Comparison of ENCODE assay signal across 8 cellular contexts in the genomic region with DNA sequence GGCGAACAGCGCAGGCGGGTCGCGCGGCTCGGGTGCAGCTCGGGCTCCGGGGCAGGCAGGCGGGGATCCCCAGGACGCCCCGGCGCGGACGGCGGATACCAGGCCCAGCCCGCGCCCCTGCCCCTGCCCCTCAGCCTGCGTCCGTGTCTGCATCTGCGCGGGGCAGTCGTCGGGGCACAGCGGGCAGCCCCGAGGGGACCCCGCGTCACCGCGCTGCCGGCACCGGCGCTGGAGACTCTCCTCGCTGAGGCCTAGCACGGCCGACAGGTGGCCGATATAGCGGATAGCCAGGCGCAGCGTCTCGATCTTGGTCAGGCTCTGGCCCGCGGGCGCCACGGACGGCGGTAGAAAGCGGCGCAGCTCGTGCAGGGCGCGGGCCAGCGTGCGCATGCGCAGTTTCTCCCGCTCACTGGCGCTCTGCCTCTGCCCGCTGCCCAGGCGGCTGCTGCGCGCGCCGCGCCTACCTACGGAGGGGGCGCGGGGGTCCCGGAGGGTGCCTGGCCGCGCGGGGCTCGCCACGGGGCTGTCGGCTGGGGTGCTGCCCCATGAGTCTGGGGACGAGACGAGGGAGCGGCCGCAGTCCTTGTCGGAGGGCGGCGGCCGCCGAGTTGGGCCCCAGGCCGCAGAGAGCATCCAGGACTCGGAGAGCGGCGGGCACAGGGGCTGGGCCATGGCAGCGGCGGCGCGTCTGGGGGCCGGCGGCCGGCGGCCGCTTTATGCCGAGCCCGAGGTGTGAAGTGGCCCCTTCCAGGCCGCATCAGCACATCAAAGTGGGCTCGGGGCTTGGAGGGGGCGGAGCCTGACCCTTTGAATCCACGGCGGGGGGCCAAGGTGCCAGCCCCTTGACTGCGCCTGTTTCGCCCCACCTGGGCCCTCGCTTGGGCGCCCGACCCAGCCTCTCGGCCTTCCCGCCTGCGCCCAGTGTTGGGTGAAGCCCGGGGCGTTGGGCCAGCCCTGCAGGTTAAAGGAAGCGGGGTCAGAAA. TPM values are rescaled to one million over a fixed set of nuclear protein-coding genes. Genes with fewer than 3 reads are reported as not detected.
DNase-seq lines count a peak whose midpoint lies in the region; ATAC-seq and TF ChIP-seq lines count a peak whose summit lies in the region.

A gene with protein sequence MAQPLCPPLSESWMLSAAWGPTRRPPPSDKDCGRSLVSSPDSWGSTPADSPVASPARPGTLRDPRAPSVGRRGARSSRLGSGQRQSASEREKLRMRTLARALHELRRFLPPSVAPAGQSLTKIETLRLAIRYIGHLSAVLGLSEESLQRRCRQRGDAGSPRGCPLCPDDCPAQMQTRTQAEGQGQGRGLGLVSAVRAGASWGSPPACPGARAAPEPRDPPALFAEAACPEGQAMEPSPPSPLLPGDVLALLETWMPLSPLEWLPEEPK (minus strand): TSS at position 690 of the 983 bp plus-strand sequence. CDS start 18 bp downstream, at position 672.

- H3K9me3 ChIP-seq in right cardiac atrium (ENCODE audit: control insufficient read depth, low read length) (no peaks in the 10 kb centered on the region), uterus (no peaks in the 10 kb centered on the region)

- H3K36me3 ChIP-seq in uterus = no peaks in the 10 kb centered on the region

- TF ChIP-seq CTCF in uterus (IDR thresholded peaks at IDR 0.05) = peak; percentile 47 to 93 (median 86)

- intact Hi-C loops in right cardiac atrium (cut with DNase I) = no loop called here
- intact Hi-C loops in uterus (cut with DNase I; ENCODE audit: low total_unique reads) = no loop called here

- peak within 1 kb of the TSS; percentile 62 for H3K27ac ChIP-seq in angular gyrus (ENCODE audit: low read depth, low read length)
- no peak within 1 kb of the TSS for H3K27ac ChIP-seq in right cardiac atrium (ENCODE audit: low read length)
- H3K27ac ChIP-seq in uterus = peak within 1 kb of the TSS; percentile 53 to 67

- no peaks in the 10 kb centered on the region for H3K4me1 ChIP-seq in right cardiac atrium (ENCODE audit: control insufficient read depth, insufficient read depth, low read length)
- H3K4me1 ChIP-seq in uterus = peaks cover 0 to 7% of the 10 kb centered on the region in 2 donors

- H3K4me3 ChIP-seq in right cardiac atrium (ENCODE audit: low read length) = peak within 1 kb of the TSS; percentile 56
- H3K4me3 ChIP-seq in uterus = peak within 1 kb of the TSS; percentile 35 to 73

- DNase-seq in NCI-H146 treated with DMSO at 0.1 percent for 48 hours (lab: John Stamatoyannopoulos, UW; ENCODE audit: unreplicated experiment) (peak; percentile 70), T-helper 1 cell (peak; percentile 76 to 91 (median 82)), right cardiac atrium (peak; percentile 94 to 97 (median 97)), putamen (ENCODE audit: low spot score) (peak; percentile 85), uterus (peak; percentile 90)

- TF ChIP-seq POLR2A in uterus (IDR thresholded peaks at IDR 0.05) = peak; percentile 61 to 70

- 3% methylated on average over 114 of the region's 114 CpGs for WGBS in right cardiac atrium

- ATAC-seq in GM18498 (IDR thresholded peaks at IDR 0.05; ENCODE audit: unreplicated experiment) (peak; percentile 94), HG02885 (IDR thresholded peaks at IDR 0.05; ENCODE audit: poor library complexity, unreplicated experiment) (peak; percentile 95), right cardiac atrium (peak; percentile 93 to 94)

- H3K27me3 ChIP-seq in right cardiac atrium (ENCODE audit: control insufficient read depth, insufficient read depth) = no peaks in the 10 kb centered on the region
- peaks cover 0 to 3% of the 10 kb centered on the region in 2 donors for H3K27me3 ChIP-seq in uterus

RNA-seq across cellular contexts. Expression of the gene that starts here (rescaled TPM):
- total RNA-seq in right cardiac atrium (1 to 10 TPM; 3.4 to 8.3 (median 7.7) TPM), uterus (1 to 10 TPM in 3 of 4 donors, not detected in 1; 1.0 to 6.5 (median 2.7) TPM)
- 5.7 TPM for polyA plus RNA-seq in right cardiac atrium
